29 cellular contexts compared by ENCODE assay signal in the genomic region with DNA sequence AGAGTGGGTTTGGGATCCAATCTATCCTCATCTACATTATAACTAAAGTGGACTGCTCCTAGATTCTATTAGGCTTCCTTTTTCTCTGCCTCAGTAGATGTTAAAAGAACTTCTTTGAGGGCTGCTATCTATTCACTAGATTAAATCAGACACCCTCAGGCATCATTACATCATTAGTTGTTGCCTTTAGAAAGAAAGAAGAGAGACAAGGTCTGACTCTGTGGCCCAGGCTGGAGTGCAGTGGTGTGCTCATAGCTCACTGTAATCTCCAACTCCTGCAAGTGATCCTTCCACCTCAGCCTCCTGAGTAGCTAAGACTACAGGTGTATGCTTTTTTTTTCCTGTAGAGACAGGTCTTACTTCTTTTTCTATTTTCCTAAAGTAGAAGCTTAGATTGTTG.
"Had no signal": no experiment of that assay in that cellular context is flagged by ENCODE, and none has a peak within 500 bp of the region (broad histone marks: within the 10 kb centered on the region; RNA-seq: fewer than 3 reads in every experiment).

No MANE protein-coding gene starts in this region.

- H3K27me3 ChIP-seq: ascending aorta, body of pancreas, Peyer's patch, SJSA1 had no signal

- H3K4me3 ChIP-seq: ascending aorta, body of pancreas, Peyer's patch, SJSA1 had no signal

- ATAC-seq: activated CD8-positive, alpha-beta memory T cell treated with anti-CD3 and anti-CD28 coated beads, Interleukin-2, amount 10 ng/mL, durations not matched to agents 7 days and 5 days; activated naive CD4-positive, alpha-beta T cell treated with anti-CD3 and anti-CD28 coated beads, Interleukin-2, amount 50 U/mL, for 72 hours; activated naive CD8-positive, alpha-beta T cell treated with anti-CD3 and anti-CD28 coated beads, Interleukin-2, amount 50 U/mL, for 24 hours; body of pancreas; T-helper 17 cell; WTC11 had no signal

- DNase-seq: activated CD4-positive, alpha-beta T cell treated with anti-CD3 and anti-CD28 coated beads for 48 hours; activated CD4-positive, alpha-beta T cell treated with anti-CD3 and anti-CD28 coated beads, Interleukin-2, amount 50 U/mL, for 4 hours; activated CD4-positive, CD25-positive, alpha-beta regulatory T cell treated with anti-CD3 and anti-CD28 coated beads, Interleukin-2, amount 50 U/mL, for 72 hours; activated CD8-positive, alpha-beta memory T cell treated with anti-CD3 and anti-CD28 coated beads, Interleukin-2, amount 10 ng/mL, durations not matched to agents 7 days and 5 days; activated effector memory CD4-positive, alpha-beta T cell treated with Interleukin-2 at 50 U/mL for 16 hours; activated naive CD4-positive, alpha-beta T cell treated with Interleukin-2 at 50 U/mL for 16 hours; activated naive CD8-positive, alpha-beta T cell treated with anti-CD3 and anti-CD28 coated beads, Interleukin-2, amount 50 U/mL, for 24 hours; activated T-cell treated with anti-CD3 and anti-CD28 coated beads, Interleukin-2, amount 50 U/mL, for 24 hours; amniotic stem cell; body of pancreas; Kasumi-1; KBM-7; NCI-H1048; NCI-H1417; NCI-H1930; NCI-H2171; NCI-H2227 treated with DMSO at 0.1 percent for 48 hours; NCI-H446 treated with DMSO at 0.1 percent for 48 hours; NCI-H524 treated with DMSO at 0.1 percent for 48 hours; NCI-H82; NK-92 treated with Interleukin-12 subunit alpha and Interleukin-12 subunit beta, amount 100 ng/mL, for 24 hours; Peyer's patch; SHP77; T-helper 17 cell; T-helper 9 cell had no signal

- H3K4me1 ChIP-seq: ascending aorta, body of pancreas, Peyer's patch, SJSA1 had no signal

- H3K27ac ChIP-seq: ascending aorta, body of pancreas, Peyer's patch, SJSA1 had no signal

- H3K36me3 ChIP-seq: ascending aorta, Peyer's patch, SJSA1 had no signal

- H3K9me3 ChIP-seq: ascending aorta, body of pancreas, Peyer's patch, SJSA1 had no signal
